23 cellular contexts compared by ENCODE assay signal in the genomic region with DNA sequence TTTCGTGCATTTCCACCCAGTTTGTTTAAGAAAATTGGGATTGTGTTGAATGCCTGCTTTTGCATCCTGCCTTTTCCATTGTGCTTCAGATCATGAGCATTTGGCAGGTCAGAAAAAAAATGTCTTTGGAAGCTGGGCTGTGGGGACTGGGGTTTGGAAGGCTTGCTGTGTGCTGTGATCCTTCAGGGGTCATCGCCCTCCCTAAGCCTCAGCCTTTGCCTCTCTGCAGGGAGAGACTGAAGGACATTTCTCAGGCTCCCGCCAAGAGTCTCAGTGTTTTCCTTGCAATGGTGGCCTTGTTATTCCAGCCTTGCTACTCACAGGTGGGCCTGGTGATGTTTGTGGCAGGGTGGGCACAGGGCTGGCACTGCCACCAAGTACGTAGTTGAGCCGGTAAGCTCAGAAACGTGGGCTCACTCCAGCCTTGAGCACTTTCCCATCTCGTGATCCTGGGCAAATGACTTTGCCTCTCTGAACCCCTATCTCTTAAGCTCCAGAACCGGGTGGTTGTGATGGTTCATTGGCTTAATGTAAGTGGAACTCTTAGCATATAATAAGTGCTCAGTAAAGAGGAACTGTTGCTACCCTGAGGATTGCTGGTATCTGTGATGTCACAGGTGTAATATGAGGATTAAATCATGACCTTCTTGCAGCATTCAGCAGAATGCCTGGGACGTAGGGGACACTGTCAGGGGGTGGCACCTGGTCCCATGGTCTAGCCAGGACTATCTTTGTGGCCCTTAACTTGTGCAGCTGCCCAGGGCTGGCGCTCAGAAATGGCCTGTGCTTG.
DNase-seq lines count a peak whose midpoint lies in the region; ATAC-seq and TF ChIP-seq lines count a peak whose summit lies in the region.
"Had no signal": no experiment of that assay in that cellular context is flagged by ENCODE, and none has a peak within 500 bp of the region (broad histone marks: within the 10 kb centered on the region; RNA-seq: fewer than 3 reads in every experiment).

No MANE protein-coding gene starts in this region.

- peaks cover 14% of the 10 kb centered on the region for H3K36me3 Mint-ChIP-seq in nephron (ENCODE audit: low read depth)
- H3K36me3 Mint-ChIP-seq in type B pancreatic cell = peaks cover 3% of the 10 kb centered on the region

- H3K4me3 Mint-ChIP-seq in nephron (no peak overlapping the region), type B pancreatic cell (peak overlapping the region; percentile 5)
- H3K4me3 Mint-ChIP-seq: activated CD4-positive, alpha-beta T cell treated with anti-CD3 and anti-CD28 coated beads, Interleukin-2, amount 10 ng/mL, durations not matched to agents 24 days and 14 days; activated naive CD8-positive, alpha-beta T cell treated with anti-CD3 and anti-CD28 coated beads, Interleukin-2, amount 50 U/mL, for 24 hours; CD14-positive monocyte; dendritic cell treated with granulocyte-macrophage colony-stimulating factor and Interleukin-4, amounts not matched to agents 40 ng/mL and 50 ng/mL, for 4 days had no signal

- no peak overlapping the region for H3K4me3 ChIP-seq in left ventricle myocardium inferior
- H3K4me3 ChIP-seq in heart right ventricle = no peak overlapping the region
- H3K4me3 ChIP-seq in Peyer's patch = no peak overlapping the region
- H3K4me3 ChIP-seq: breast epithelium, skin epidermis, stomach had no signal

- peak overlapping the region; percentile 66 for H3K27ac ChIP-seq in left ventricle myocardium inferior (replicated peaks)
- H3K27ac ChIP-seq in heart right ventricle = peak overlapping the region in 5 of 10 donors; percentile 6 to 49 (median 22)
- no peak overlapping the region for H3K27ac ChIP-seq in Peyer's patch

- no peak for TF ChIP-seq POLR2A in Peyer's patch (IDR thresholded peaks at IDR 0.05)

- no peak for TF ChIP-seq CTCF in left ventricle myocardium inferior (IDR thresholded peaks at IDR 0.05; ENCODE audit: borderline replicate concordance)
- no peak for TF ChIP-seq CTCF in heart right ventricle (IDR thresholded peaks at IDR 0.05)
- TF ChIP-seq CTCF in nephron (IDR thresholded peaks at IDR 0.05; ENCODE audit: unreplicated experiment in 3 of 3) = no peak
- no peak for TF ChIP-seq CTCF in type B pancreatic cell (conservative IDR thresholded peaks at IDR 0.05)
- TF ChIP-seq CTCF in Peyer's patch (IDR thresholded peaks at IDR 0.05) = no peak

- H3K4me1 Mint-ChIP-seq in nephron (peaks cover 93% of the 10 kb centered on the region), type B pancreatic cell (ENCODE audit: unreplicated experiment) (peaks cover 82% of the 10 kb centered on the region)

- H3K9me3 Mint-ChIP-seq in nephron = no peaks in the 10 kb centered on the region
- no peaks in the 10 kb centered on the region for H3K9me3 Mint-ChIP-seq in type B pancreatic cell
- H3K9me3 Mint-ChIP-seq: activated CD4-positive, alpha-beta T cell treated with anti-CD3 and anti-CD28 coated beads, Interleukin-2, amount 10 ng/mL, durations not matched to agents 24 days and 14 days; activated naive CD8-positive, alpha-beta T cell treated with anti-CD3 and anti-CD28 coated beads, Interleukin-2, amount 50 U/mL, for 24 hours; CD14-positive monocyte; dendritic cell treated with granulocyte-macrophage colony-stimulating factor and Interleukin-4, amounts not matched to agents 40 ng/mL and 50 ng/mL, for 4 days; IgD-negative memory B cell had no signal

- H3K9me3 ChIP-seq in left ventricle myocardium inferior (replicated peaks) = no peaks in the 10 kb centered on the region
- H3K9me3 ChIP-seq in heart right ventricle = no peaks in the 10 kb centered on the region
- no peaks in the 10 kb centered on the region for H3K9me3 ChIP-seq in Peyer's patch
- H3K9me3 ChIP-seq: breast epithelium, stomach had no signal

- H3K27me3 ChIP-seq in left ventricle myocardium inferior (ENCODE audit: low read depth) (no peaks in the 10 kb centered on the region), heart right ventricle (no peaks in the 10 kb centered on the region), Peyer's patch (no peaks in the 10 kb centered on the region)
- H3K27me3 ChIP-seq: breast epithelium, stomach had no signal

- 79 to 83% methylated on average over 10 of the region's 10 CpGs for WGBS in heart right ventricle, 2 donors

- intact Hi-C loops in left ventricle myocardium inferior (cut with micrococcal nuclease) (no loop called here), heart right ventricle (cut with DNase I) (loop anchor here in 1 of 10 donors (10.0 kb wide), 1 partner anchor 87 kb away; no protein-coding TSS in a partner anchor)

- no peak for ATAC-seq in heart right ventricle
- ATAC-seq in HG03432 (IDR thresholded peaks at IDR 0.05; ENCODE audit: unreplicated experiment) = no peak
- ATAC-seq: activated naive CD8-positive, alpha-beta T cell treated with anti-CD3 and anti-CD28 coated beads, Interleukin-2, amount 50 U/mL, for 24 hours; left colon had no signal

- H3K4me1 ChIP-seq in left ventricle myocardium inferior = peaks cover 86% of the 10 kb centered on the region
- H3K4me1 ChIP-seq in heart right ventricle = peaks cover 30 to 80% (median 62%) of the 10 kb centered on the region in 9 donors
- H3K4me1 ChIP-seq in Peyer's patch = peaks cover 0 to 31% (median 7%) of the 10 kb centered on the region in 4 donors

- H3K36me3 ChIP-seq in left ventricle myocardium inferior (no peaks in the 10 kb centered on the region), heart right ventricle (peaks cover 0 to 13% (median 0%) of the 10 kb centered on the region in 9 donors), Peyer's patch (no peaks in the 10 kb centered on the region)
- H3K36me3 ChIP-seq: breast epithelium had no signal

- DNase-seq in left ventricle myocardium inferior (no peak), heart right ventricle (no peak), ecto neural progenitor cell (ENCODE audit: low spot score) (peak; percentile 73), type B pancreatic cell (ENCODE audit: extremely low spot score, unreplicated experiment) (no peak), Peyer's patch (no peak)
- DNase-seq in stimulated activated CD4-positive, alpha-beta T cell treated with anti-CD3 and anti-CD28 coated beads, Interleukin-4, amount 100 ng/mL, for 24 hours = no peak
- DNase-seq: activated CD4-positive, alpha-beta T cell treated with anti-CD3 and anti-CD28 coated beads, Interleukin-2, amount 10 ng/mL, durations not matched to agents 24 days and 14 days; activated effector memory CD4-positive, alpha-beta T cell treated with Interleukin-2 at 50 U/mL for 16 hours; activated naive CD8-positive, alpha-beta T cell treated with anti-CD3 and anti-CD28 coated beads, Interleukin-2, amount 50 U/mL, for 24 hours; foreskin melanocyte; left colon; MV-4-11; NCI-H187; NCI-H226; stimulated activated CD4-positive, alpha-beta T cell treated with anti-CD3 and anti-CD28 coated beads, Interleukin-2, amount 100 ng/mL, for 48 hours; stomach had no signal

- H3K27me3 Mint-ChIP-seq in nephron (ENCODE audit: low read depth) (no peaks in the 10 kb centered on the region), type B pancreatic cell (no peaks in the 10 kb centered on the region)
- H3K27me3 Mint-ChIP-seq: activated CD4-positive, alpha-beta T cell treated with anti-CD3 and anti-CD28 coated beads, Interleukin-2, amount 10 ng/mL, durations not matched to agents 24 days and 14 days; activated naive CD8-positive, alpha-beta T cell treated with anti-CD3 and anti-CD28 coated beads, Interleukin-2, amount 50 U/mL, for 24 hours; dendritic cell treated with granulocyte-macrophage colony-stimulating factor and Interleukin-4, amounts not matched to agents 40 ng/mL and 50 ng/mL, for 4 days; IgD-negative memory B cell had no signal

- peak overlapping the region; percentile 93 to 98 (median 96) for H3K27ac Mint-ChIP-seq in nephron
- no peak overlapping the region for H3K27ac Mint-ChIP-seq in type B pancreatic cell
- H3K27ac Mint-ChIP-seq: activated CD4-positive, alpha-beta T cell treated with anti-CD3 and anti-CD28 coated beads, Interleukin-2, amount 10 ng/mL, durations not matched to agents 24 days and 14 days; activated naive CD8-positive, alpha-beta T cell treated with anti-CD3 and anti-CD28 coated beads, Interleukin-2, amount 50 U/mL, for 24 hours; dendritic cell treated with granulocyte-macrophage colony-stimulating factor and Interleukin-4, amounts not matched to agents 40 ng/mL and 50 ng/mL, for 4 days had no signal
